31 cellular contexts compared by ENCODE assay signal in genomic region chr5:54886866-54887265, GRCh38.
"Had no signal": no experiment of that assay in that cellular context is flagged by ENCODE, and none has a peak within 500 bp of the region (broad histone marks: within the 10 kb centered on the region; RNA-seq: fewer than 3 reads in every experiment).

No MANE protein-coding gene starts in this region.

- H3K36me3 Mint-ChIP-seq: activated naive CD8-positive, alpha-beta T cell treated with anti-CD3 and anti-CD28 coated beads for 36 hours had no signal

- H3K9me3 Mint-ChIP-seq: activated CD4-positive, alpha-beta memory T cell treated with anti-CD3 and anti-CD28 coated beads, Interleukin-2, amount 10 ng/mL, durations not matched to agents 7 days and 5 days; activated CD4-positive, alpha-beta T cell treated with anti-CD3 and anti-CD28 coated beads, Interleukin-2, amount 10 ng/mL, durations not matched to agents 7 days and 5 days; activated naive CD4-positive, alpha-beta T cell treated with anti-CD3 and anti-CD28 coated beads for 36 hours; activated naive CD4-positive, alpha-beta T cell treated with anti-CD3 and anti-CD28 coated beads, Interleukin-2, amount 50 U/mL, for 24 hours; activated naive CD8-positive, alpha-beta T cell treated with anti-CD3 and anti-CD28 coated beads for 36 hours; activated naive CD8-positive, alpha-beta T cell treated with anti-CD3 and anti-CD28 coated beads, Interleukin-2, amount 50 U/mL, for 24 hours; activated T-helper 1 cell treated with anti-CD3 and anti-CD28 coated beads, Interleukin-12 subunit alpha, Interleukin-12 subunit beta, Interleukin-2, Interleukin-4 antibody, amounts not matched to agents 30 ng/mL and 10 ng/mL and 1 ng/mL, durations not matched to agents 14 hours and 24 hours and 36 hours; activated T-helper 2 cell treated with anti-CD3 and anti-CD28 coated beads, Interferon-gamma antibody, Interleukin-2, Interleukin-4, amounts not matched to agents 10 μg/mL and 5 μg/mL and 100 μg/mL, durations not matched to agents 14 hours and 24 hours and 36 hours; effector memory CD8-positive, alpha-beta T cell; T-helper 2 cell treated with Interferon-gamma antibody and Interleukin-4, amounts not matched to agents 5 μg/mL and 100 μg/mL, for 36 hours had no signal

- H3K4me3 Mint-ChIP-seq: activated CD4-positive, alpha-beta memory T cell treated with anti-CD3 and anti-CD28 coated beads, Interleukin-2, amount 10 ng/mL, durations not matched to agents 7 days and 5 days; activated CD4-positive, alpha-beta T cell treated with anti-CD3 and anti-CD28 coated beads, Interleukin-2, amount 10 ng/mL, durations not matched to agents 7 days and 5 days; activated naive CD4-positive, alpha-beta T cell treated with anti-CD3 and anti-CD28 coated beads for 36 hours; activated naive CD4-positive, alpha-beta T cell treated with anti-CD3 and anti-CD28 coated beads, Interleukin-2, amount 50 U/mL, for 24 hours; activated naive CD8-positive, alpha-beta T cell treated with anti-CD3 and anti-CD28 coated beads for 36 hours; activated naive CD8-positive, alpha-beta T cell treated with anti-CD3 and anti-CD28 coated beads, Interleukin-2, amount 50 U/mL, for 24 hours; activated T-helper 1 cell treated with anti-CD3 and anti-CD28 coated beads, Interleukin-12 subunit alpha, Interleukin-12 subunit beta, Interleukin-2, Interleukin-4 antibody, amounts not matched to agents 30 ng/mL and 10 ng/mL and 1 ng/mL, durations not matched to agents 14 hours and 24 hours and 36 hours; effector memory CD8-positive, alpha-beta T cell; T-helper 17 cell; T-helper 2 cell treated with Interferon-gamma antibody and Interleukin-4, amounts not matched to agents 5 μg/mL and 100 μg/mL, for 36 hours; WTC11 had no signal

- H3K27ac Mint-ChIP-seq: activated CD4-positive, alpha-beta memory T cell treated with anti-CD3 and anti-CD28 coated beads, Interleukin-2, amount 10 ng/mL, durations not matched to agents 7 days and 5 days; activated CD4-positive, alpha-beta T cell treated with anti-CD3 and anti-CD28 coated beads, Interleukin-2, amount 10 ng/mL, durations not matched to agents 7 days and 5 days; activated naive CD4-positive, alpha-beta T cell treated with anti-CD3 and anti-CD28 coated beads for 36 hours; activated naive CD4-positive, alpha-beta T cell treated with anti-CD3 and anti-CD28 coated beads, Interleukin-2, amount 50 U/mL, for 24 hours; activated naive CD8-positive, alpha-beta T cell treated with anti-CD3 and anti-CD28 coated beads for 36 hours; activated naive CD8-positive, alpha-beta T cell treated with anti-CD3 and anti-CD28 coated beads, Interleukin-2, amount 50 U/mL, for 24 hours; activated T-helper 1 cell treated with anti-CD3 and anti-CD28 coated beads, Interleukin-12 subunit alpha, Interleukin-12 subunit beta, Interleukin-2, Interleukin-4 antibody, amounts not matched to agents 30 ng/mL and 10 ng/mL and 1 ng/mL, durations not matched to agents 14 hours and 24 hours and 36 hours; activated T-helper 2 cell treated with anti-CD3 and anti-CD28 coated beads, Interferon-gamma antibody, Interleukin-2, Interleukin-4, amounts not matched to agents 10 μg/mL and 5 μg/mL and 100 μg/mL, durations not matched to agents 14 hours and 24 hours and 36 hours; effector memory CD8-positive, alpha-beta T cell; T-helper 17 cell; T-helper 2 cell treated with Interferon-gamma antibody and Interleukin-4, amounts not matched to agents 5 μg/mL and 100 μg/mL, for 36 hours; WTC11 had no signal

- H3K9me3 ChIP-seq: adrenal gland, ascending aorta, esophagus muscularis mucosa, gastrocnemius medialis had no signal

- H3K4me3 ChIP-seq: adrenal gland, ascending aorta, esophagus muscularis mucosa, gastrocnemius medialis had no signal

- H3K36me3 ChIP-seq: adrenal gland, ascending aorta, esophagus muscularis mucosa, gastrocnemius medialis had no signal

- ATAC-seq: activated naive CD8-positive, alpha-beta T cell treated with anti-CD3 and anti-CD28 coated beads, Interleukin-2, amount 50 U/mL, for 24 hours; effector memory CD8-positive, alpha-beta T cell; foreskin keratinocyte; gastrocnemius medialis; T-helper 17 cell; WTC11 had no signal

- H3K27ac ChIP-seq: adrenal gland, ascending aorta, esophagus muscularis mucosa, foreskin keratinocyte, gastrocnemius medialis, VCaP had no signal

- H3K4me1 ChIP-seq: ascending aorta had no signal

- DNase-seq: activated CD4-positive, alpha-beta memory T cell treated with anti-CD3 and anti-CD28 coated beads, Interleukin-2, amount 10 ng/mL, durations not matched to agents 7 days and 5 days; activated CD4-positive, alpha-beta T cell treated with anti-CD3 and anti-CD28 coated beads for 1 hour; activated CD4-positive, alpha-beta T cell treated with anti-CD3 and anti-CD28 coated beads for 4 hours; activated CD4-positive, alpha-beta T cell treated with anti-CD3 and anti-CD28 coated beads, Interleukin-2, amount 10 ng/mL, durations not matched to agents 7 days and 5 days; activated CD4-positive, alpha-beta T cell treated with anti-CD3 and anti-CD28 coated beads, Interleukin-2, amount 50 U/mL, for 4 hours; activated CD8-positive, alpha-beta memory T cell treated with anti-CD3 and anti-CD28 coated beads, Interleukin-2, amount 50 U/mL, for 4 hours; activated effector memory CD4-positive, alpha-beta T cell treated with anti-CD3 and anti-CD28 coated beads, Interleukin-2, amount 50 U/mL, for 16 hours; activated naive CD4-positive, alpha-beta T cell treated with anti-CD3 and anti-CD28 coated beads for 36 hours; activated naive CD8-positive, alpha-beta T cell treated with anti-CD3 and anti-CD28 coated beads for 36 hours; activated naive CD8-positive, alpha-beta T cell treated with anti-CD3 and anti-CD28 coated beads, Interleukin-2, amount 50 U/mL, for 24 hours; activated T-cell treated with anti-CD3 and anti-CD28 coated beads, Interleukin-2, amount 50 U/mL, for 1 hour; activated T-cell treated with anti-CD3 and anti-CD28 coated beads, Interleukin-2, amount 50 U/mL, for 48 hours; adrenal gland; caudate nucleus; cortex of kidney; dermis blood vessel endothelial cell; effector CD4-positive, alpha-beta T cell; effector memory CD8-positive, alpha-beta T cell; erythroblast; foreskin keratinocyte; gastrocnemius medialis; T-helper 1 cell; T-helper 17 cell had no signal

- H3K27me3 ChIP-seq: ascending aorta had no signal
